8 cellular contexts compared by ENCODE assay signal in genomic region chr5:168747987-168748777, GRCh38.
A peak's percentile ranks its signal among the peaks of the same experiment; 100 is the strongest.
DNase-seq lines count a peak whose midpoint lies in the region; ATAC-seq and TF ChIP-seq lines count a peak whose summit lies in the region.

No MANE protein-coding gene starts in this region.

- intact Hi-C loops in CD14-positive monocyte (cut with micrococcal nuclease) = no loop called here

- H2BK12ac ChIP-seq in neuronal stem cell (ENCODE audit: low read length) = peak overlapping the region; percentile 24

- H3K18ac ChIP-seq in neuronal stem cell (ENCODE audit: low read length) = peak overlapping the region; percentile 73

- no peak overlapping the region for H2BK15ac ChIP-seq in neuronal stem cell (ENCODE audit: low read length)

- DNase-seq in CD14-positive monocyte (ENCODE audit: low spot score) (no peak), KG1 (lab: John Stamatoyannopoulos, UW) (peak; percentile 68), epithelial cell of esophagus (ENCODE audit: low read depth) (peak; percentile 29), neuronal stem cell (ENCODE audit: low spot score) (peak; percentile 66), T1000 (lab: John Stamatoyannopoulos, UW) (no peak), HCEC 1CT (no peak)
- DNase-seq in T-helper 2 cell treated with Interferon-gamma antibody and Interleukin-4, amounts not matched to agents 5 μg/mL and 100 μg/mL, for 36 hours (ENCODE audit: low spot score) = peak; percentile 56

- H3K27ac ChIP-seq in neuronal stem cell (replicated peaks; ENCODE audit: low read length) = no peak overlapping the region

- H3K36me3 Mint-ChIP-seq in CD14-positive monocyte = no peaks in the 10 kb centered on the region
- H3K36me3 Mint-ChIP-seq in T-helper 2 cell treated with Interferon-gamma antibody and Interleukin-4, amounts not matched to agents 5 μg/mL and 100 μg/mL, for 36 hours (ENCODE audit: low read depth) = peaks cover 10% of the 10 kb centered on the region

- H3K14ac ChIP-seq in neuronal stem cell (ENCODE audit: low read length) = no peak overlapping the region

- no peak overlapping the region for H2BK5ac ChIP-seq in neuronal stem cell (ENCODE audit: low read length)

- H4K91ac ChIP-seq in neuronal stem cell (ENCODE audit: low read depth, low read length, poor library complexity) = no peak overlapping the region

- H3K4me2 ChIP-seq in neuronal stem cell (ENCODE audit: insufficient read depth, low read length, poor library complexity, severe bottlenecking) = no peak overlapping the region

- H4K8ac ChIP-seq in neuronal stem cell (ENCODE audit: low read depth, low read length) = no peak overlapping the region

- no peaks in the 10 kb centered on the region for H3K4me1 Mint-ChIP-seq in CD14-positive monocyte
- H3K4me1 Mint-ChIP-seq in T-helper 2 cell treated with Interferon-gamma antibody and Interleukin-4, amounts not matched to agents 5 μg/mL and 100 μg/mL, for 36 hours (ENCODE audit: low read depth) = peaks cover 11% of the 10 kb centered on the region

- peaks cover 1 to 6% (median 5%) of the 10 kb centered on the region in 3 donors for H3K27me3 Mint-ChIP-seq in CD14-positive monocyte (ENCODE audit: low read depth in 3 of 3)
- no peaks in the 10 kb centered on the region for H3K27me3 Mint-ChIP-seq in T-helper 2 cell treated with Interferon-gamma antibody and Interleukin-4, amounts not matched to agents 5 μg/mL and 100 μg/mL, for 36 hours (ENCODE audit: low read depth)

- H3K9ac ChIP-seq in neuronal stem cell (ENCODE audit: low read depth, low read length, poor library complexity) = peak overlapping the region; percentile 1

- no peak overlapping the region for H2AFZ ChIP-seq in neuronal stem cell (ENCODE audit: low read length)

- H3K9me3 ChIP-seq in neuronal stem cell (replicated peaks in 1 of 2; ENCODE audit: control insufficient read depth in 2 of 2, insufficient read depth in 1 of 2, low read depth in 1 of 2, low read length in 2 of 2) = no peaks in the 10 kb centered on the region

- H3K4me3 ChIP-seq in epithelial cell of esophagus (ENCODE audit: low read length) (no peak overlapping the region), neuronal stem cell (ENCODE audit: low read length in 2 of 2) (no peak overlapping the region)

- no peak overlapping the region for H3K4ac ChIP-seq in neuronal stem cell (ENCODE audit: low read length)

- H3K79me1 ChIP-seq in neuronal stem cell (ENCODE audit: low read depth, low read length) = peaks cover 2% of the 10 kb centered on the region

- no peak overlapping the region for H2AK5ac ChIP-seq in neuronal stem cell (ENCODE audit: low read depth, low read length)

- H3K27ac Mint-ChIP-seq in CD14-positive monocyte = no peak overlapping the region
- H3K27ac Mint-ChIP-seq in T-helper 2 cell treated with Interferon-gamma antibody and Interleukin-4, amounts not matched to agents 5 μg/mL and 100 μg/mL, for 36 hours = peak overlapping the region; percentile 70

- no CpG with 5 or more reads among the region's 19 CpGs for WGBS in neuronal stem cell (ENCODE audit: extremely low coverage in 2 of 2, insufficient read length in 2 of 2, insufficient replicate concordance in 1 of 2), 2 donors

- no peaks in the 10 kb centered on the region for H3K27me3 ChIP-seq in neuronal stem cell (ENCODE audit: control insufficient read depth in 3 of 3, insufficient read depth in 3 of 3, low read depth in 1 of 3, low read length in 3 of 3)

- H3K36me3 ChIP-seq in neuronal stem cell (replicated peaks in 1 of 2; ENCODE audit: control insufficient read depth in 2 of 2, insufficient read depth in 2 of 2, low read length in 2 of 2) = no peaks in the 10 kb centered on the region

- peak; percentile 60 for ATAC-seq in GM19438 (IDR thresholded peaks at IDR 0.05; ENCODE audit: low read depth, unreplicated experiment)

- H3K23ac ChIP-seq in neuronal stem cell (ENCODE audit: low read depth, low read length, poor library complexity) = peak overlapping the region; percentile 83

- H2BK120ac ChIP-seq in neuronal stem cell (ENCODE audit: low read depth, low read length) = no peak overlapping the region

- no peak overlapping the region for H3K4me3 Mint-ChIP-seq in CD14-positive monocyte
- H3K4me3 Mint-ChIP-seq in T-helper 2 cell treated with Interferon-gamma antibody and Interleukin-4, amounts not matched to agents 5 μg/mL and 100 μg/mL, for 36 hours = no peak overlapping the region

- TF ChIP-seq CTCF in CD14-positive monocyte (IDR thresholded peaks at IDR 0.05) (peak; percentile 82), epithelial cell of esophagus (IDR thresholded peaks at IDR 0.05; ENCODE audit: insufficient read depth, low read depth, low read length, missing control alignments) (peak; percentile 43)

- H3K4me1 ChIP-seq in neuronal stem cell (ENCODE audit: control insufficient read depth in 2 of 2, insufficient read depth in 1 of 2, low read depth in 1 of 2, low read length in 2 of 2) = no peaks in the 10 kb centered on the region

- H3K9me3 Mint-ChIP-seq in CD14-positive monocyte = peaks cover 0 to 8% (median 0%) of the 10 kb centered on the region in 7 donors
- peaks cover 16% of the 10 kb centered on the region for H3K9me3 Mint-ChIP-seq in T-helper 2 cell treated with Interferon-gamma antibody and Interleukin-4, amounts not matched to agents 5 μg/mL and 100 μg/mL, for 36 hours

Comparison
In these comparisons a context has a peak if more than half of its experiments do, and no peak if none do; other contexts are left out.
1. DNase-seq: peak in KG1 (single experiment), T-helper 2 cell treated with Interferon-gamma antibody and Interleukin-4, amounts not matched to agents 5 μg/mL and 100 μg/mL, for 36 hours (single experiment), epithelial cell of esophagus (single experiment) and neuronal stem cell (single experiment); none in CD14-positive monocyte (single experiment), T1000 (single experiment) and HCEC 1CT (single experiment).